Comparison of ENCODE assay signal across 10 cellular contexts in the genomic region with DNA sequence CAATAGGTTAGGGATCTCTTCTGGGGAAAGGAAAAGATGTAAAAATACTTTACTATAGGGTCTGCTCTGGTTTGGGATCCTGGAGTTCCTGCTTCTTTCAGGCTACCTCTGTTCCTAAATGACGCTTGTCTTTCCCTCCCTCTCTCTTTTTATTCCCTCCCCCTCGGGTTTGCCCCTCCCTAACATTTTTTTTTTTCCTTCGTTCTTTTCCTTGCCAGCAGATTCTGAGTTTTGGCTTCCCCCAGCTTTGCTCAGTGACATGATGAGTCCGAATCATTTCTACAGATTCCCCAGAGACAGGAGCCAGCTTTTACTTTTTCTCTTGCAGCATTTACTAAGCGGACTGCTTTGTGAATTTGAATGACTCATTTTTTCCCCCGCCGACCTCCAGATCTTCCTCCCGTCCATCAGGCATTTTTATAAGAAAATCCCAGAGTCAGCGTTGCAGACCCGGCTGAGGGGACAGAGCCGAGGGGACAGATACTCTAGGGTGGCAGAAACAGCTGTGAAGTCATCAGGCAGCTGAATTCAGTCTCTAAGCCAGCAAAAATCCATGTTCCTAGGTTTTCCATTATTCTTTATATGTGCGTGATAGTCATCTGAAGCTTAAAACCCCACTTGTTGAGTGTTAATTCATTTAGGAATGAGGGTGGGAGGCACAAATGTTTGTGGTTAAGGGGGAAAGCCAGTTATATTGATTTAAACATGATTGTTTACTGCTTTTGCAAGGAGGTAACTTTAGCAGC. TPM values are rescaled to one million over a fixed set of nuclear protein-coding genes. Genes with fewer than 3 reads are reported as not detected.
DNase-seq lines count a peak whose midpoint lies in the region; ATAC-seq and TF ChIP-seq lines count a peak whose summit lies in the region.
"Had no signal": no experiment of that assay in that cellular context is flagged by ENCODE, and none has a peak within 500 bp of the region (broad histone marks: within the 10 kb centered on the region; RNA-seq: fewer than 3 reads in every experiment).

TMEM100 (minus strand) TSS at position 123 of the 746 bp plus-strand sequence. CDS start 1,794 bp downstream, outside the sequence.

- H3K36me3 ChIP-seq in Panc1 (ENCODE audit: control insufficient read depth, insufficient read depth, low read length): no peaks in the 10 kb centered on the region

- 0 out of 2 replicates have a peak, but pooled peaks cover 5% of the 10 kb centered on the region for H3K4me1 ChIP-seq in Panc1 (ENCODE audit: control insufficient read depth, insufficient read depth, low read length)

- in situ Hi-C loops in Panc1 (cut with HindIII; ENCODE audit: low pct_unique_long_range_greater_than_20kb, low sequenced_read_pairs): no loop called here

- peak; percentile 43; the same call in 1 of the 2 replicates for ATAC-seq in Panc1
- peak; percentile 81 for ATAC-seq in omental fat pad (ENCODE audit: low FRiP score)
- no peak for ATAC-seq in GM21529 (IDR thresholded peaks at IDR 0.05; ENCODE audit: unreplicated experiment)

- DNase-seq in AG09319 (ENCODE audit: extremely low read depth, low read depth): peak; percentile 44
- no peak for DNase-seq in Panc1 (ENCODE audit: low read depth, low spot score)
- DNase-seq in fibroblast of mammary gland (ENCODE audit: low read depth): peak; percentile 97
- DNase-seq in omental fat pad (ENCODE audit: low spot score): no peak
- DNase-seq in RKO (ENCODE audit: low spot score): no peak
- no peak for DNase-seq in NCI-H1436 (lab: John Stamatoyannopoulos, UW)
- no peak for DNase-seq in T-helper 9 cell
- DNase-seq: occipital lobe had no signal

- H3K9me3 ChIP-seq in Panc1 (ENCODE audit: control insufficient read depth, insufficient read depth, low read depth, low read length): no peaks in the 10 kb centered on the region

- no TSS peak for BruUV-seq in Panc1 (replicated peaks; lab: Mats Ljungman, UMichigan)

- no peak for TF ChIP-seq CTCF in AG09319 (IDR thresholded peaks at IDR 0.05; ENCODE audit: low read depth, low read length)
- no peak for TF ChIP-seq CTCF in Panc1 (IDR thresholded peaks at IDR 0.05)
- TF ChIP-seq CTCF in fibroblast of mammary gland (conservative IDR thresholded peaks at IDR 0.05; ENCODE audit: control insufficient read depth, insufficient read depth, low read depth, low read length): no peak
- TF ChIP-seq CTCF in omental fat pad (IDR thresholded peaks at IDR 0.05): no peak

- POLR2A ChIA-PET in Panc1 (lab: Charles Lee): interaction anchor here (0.6 kb wide), 1 partner anchor 10 kb away, joined by 4 read pairs; no protein-coding TSS in a partner anchor

- CTCF ChIA-PET in Panc1 (lab: Charles Lee): no interaction called here

- intact Hi-C loops in Panc1 (cut with micrococcal nuclease; ENCODE audit: unreplicated experiment): no loop called here

- peak within 1 kb of the TSS; percentile 17 to 29 for H3K4me3 ChIP-seq in Panc1 (ENCODE audit: low read depth in 2 of 2, low read length in 2 of 2)
- H3K4me3 ChIP-seq in fibroblast of mammary gland (ENCODE audit: control insufficient read depth, low read depth, low read length): peak within 1 kb of the TSS; percentile 66

- no peak within 1 kb of the TSS for H3K27ac ChIP-seq in Panc1 (ENCODE audit: low read length)
- H3K27ac ChIP-seq: HL-60 had no signal

- H3K27me3 ChIP-seq in Panc1 (ENCODE audit: control insufficient read depth, insufficient read depth, low read length): peaks cover 19% of the 10 kb centered on the region

RNA-seq across cellular contexts. Expression of gene TMEM100, which starts in this region (rescaled TPM):
- 0.10 TPM for total RNA-seq in Panc1 (2021; ENCODE audit: unreplicated experiment)
- 0.17 TPM for polyA plus RNA-seq in Panc1 (2012; ENCODE audit: insufficient read length)
- 100 to 1,000 TPM in 1 of 4 donors, 10 to 100 TPM in 3; 15.1 to 127 (median 43.6) TPM for total RNA-seq in omental fat pad

Comparison
In these comparisons a context has a peak if more than half of its experiments do, and no peak if none do; other contexts are left out.
1. RNA of gene TMEM100 (total RNA-seq): 15.1 to 127 TPM in omental fat pad; 0.10 TPM in Panc1 (single experiment); every median in the first group is over 10 times any median in the second.
2. Peak in ATAC-seq and H3K4me3 ChIP-seq in Panc1; RNA of the gene not detected or under 1 TPM.
3. DNase-seq: peak in AG09319 (single experiment) and fibroblast of mammary gland (single experiment); none in Panc1 (single experiment), omental fat pad (single experiment), RKO (single experiment), NCI-H1436 (single experiment) and T-helper 9 cell (single experiment).